ENCODE assay signal across 11 cellular contexts in the genomic region with DNA sequence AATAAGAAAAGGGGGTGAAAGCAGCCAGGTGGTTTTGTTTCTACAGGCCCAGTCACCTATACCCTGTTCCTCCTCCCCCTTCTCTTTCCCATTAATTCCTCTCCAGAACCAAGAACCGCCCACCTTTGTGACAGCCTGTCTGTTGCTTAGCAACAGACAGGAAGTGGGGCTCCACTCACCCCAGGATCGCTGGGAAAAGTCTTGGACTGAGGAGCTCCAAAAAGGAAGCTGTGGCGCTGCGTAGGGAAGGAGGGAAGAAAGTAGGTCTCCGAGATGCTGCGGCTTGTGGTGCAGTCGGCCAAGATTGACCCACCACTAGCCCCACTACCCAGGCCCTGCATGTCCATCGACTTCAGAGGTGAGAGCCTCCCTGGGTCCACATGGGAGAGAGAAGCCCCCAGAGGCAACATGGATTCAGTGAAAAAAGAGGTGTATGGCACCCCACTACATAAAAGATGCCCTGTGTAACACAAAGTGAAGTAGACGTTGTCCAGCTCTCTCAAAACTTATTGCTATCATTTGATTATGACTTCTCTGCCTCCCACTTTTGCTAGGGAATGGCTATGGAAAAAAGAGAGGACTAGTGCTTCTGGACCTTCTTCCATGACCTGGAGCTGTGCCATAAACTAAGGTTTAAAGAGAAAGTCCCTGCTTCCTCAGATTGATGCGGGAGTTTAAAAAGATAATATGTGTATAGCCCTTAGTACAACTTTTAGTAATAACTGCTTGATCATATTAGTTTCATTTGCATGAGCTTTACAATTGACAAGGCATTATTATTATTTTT. TPM values are rescaled to one million over a fixed set of nuclear protein-coding genes. Genes with fewer than 3 reads are reported as not detected.
A peak's percentile ranks its signal among the peaks of the same experiment; 100 is the strongest.
DNase-seq lines count a peak whose midpoint lies in the region.
"Had no signal": no experiment of that assay in that cellular context is flagged by ENCODE, and none has a peak within 500 bp of the region (broad histone marks: within the 10 kb centered on the region; RNA-seq: fewer than 3 reads in every experiment).

A gene (plus strand): TSS at position 201 of the 787 bp plus-strand sequence. CDS start 73 bp downstream, at position 274.

- H3K9me3 Mint-ChIP-seq in activated CD4-positive, alpha-beta T cell treated with anti-CD3 and anti-CD28 coated beads, Interleukin-2, amount 10 ng/mL, durations not matched to agents 7 days and 5 days, result no peaks in the 10 kb centered on the region
- H3K9me3 Mint-ChIP-seq: naive thymus-derived CD4-positive, alpha-beta T cell had no signal

- no peak within 1 kb of the TSS for H3K27ac Mint-ChIP-seq in activated CD4-positive, alpha-beta T cell treated with anti-CD3 and anti-CD28 coated beads, Interleukin-2, amount 10 ng/mL, durations not matched to agents 7 days and 5 days
- H3K27ac Mint-ChIP-seq: naive thymus-derived CD4-positive, alpha-beta T cell had no signal

- no peaks in the 10 kb centered on the region for H3K9me3 ChIP-seq in skeletal muscle satellite cell (replicated peaks; ENCODE audit: low read length)

- DNase-seq in DMS 273 (lab: John Stamatoyannopoulos, UW; ENCODE audit: unreplicated experiment), result peak; percentile 62
- DNase-seq in DMS 273 treated with DMSO at 0.1 percent for 48 hours (lab: John Stamatoyannopoulos, UW), result no peak
- DNase-seq in amygdala (lab: John Stamatoyannopoulos, UW), result peak in 34 of 56 donors; percentile 4 to 69 (median 38)
- DNase-seq in iPS DF 4.7 (ENCODE audit: extremely low read depth, low spot score), result peak; percentile 41
- DNase-seq in CD1c-positive myeloid dendritic cell (ENCODE audit: extremely low spot score), result no peak
- no peak for DNase-seq in NCI-H187 treated with DMSO at 0.1 percent for 48 hours (lab: John Stamatoyannopoulos, UW)
- no peak for DNase-seq in activated CD4-positive, alpha-beta T cell treated with anti-CD3 and anti-CD28 coated beads, Interleukin-2, amount 10 ng/mL, durations not matched to agents 7 days and 5 days
- DNase-seq: activated CD8-positive, alpha-beta memory T cell treated with anti-CD3 and anti-CD28 coated beads, Interleukin-2, amount 50 U/mL, for 4 hours; naive thymus-derived CD4-positive, alpha-beta T cell; NCI-H1048 had no signal

- CTCF ChIA-PET in activated CD4-positive, alpha-beta T cell treated with anti-CD3 and anti-CD28 coated beads, Interleukin-2, amount 10 ng/mL, durations not matched to agents 7 days and 5 days (lab: Charles Lee), result no interaction called here

- POLR2A ChIA-PET in activated CD4-positive, alpha-beta T cell treated with anti-CD3 and anti-CD28 coated beads, Interleukin-2, amount 10 ng/mL, durations not matched to agents 7 days and 5 days (lab: Charles Lee), result no interaction called here

- peaks cover 4% of the 10 kb centered on the region for H3K4me1 ChIP-seq in skeletal muscle satellite cell (ENCODE audit: control insufficient read depth, insufficient read depth, low read length)

- H3K4me3 ChIP-seq in skeletal muscle satellite cell (ENCODE audit: low read length), result peak within 1 kb of the TSS; percentile 11

- no peaks in the 10 kb centered on the region for H3K27me3 ChIP-seq in skeletal muscle satellite cell (ENCODE audit: control insufficient read depth, insufficient read depth, low read length)

- peak within 1 kb of the TSS; percentile 51 for H3K4me2 ChIP-seq in skeletal muscle satellite cell (ENCODE audit: low read length)

- H3K9ac ChIP-seq in skeletal muscle satellite cell (ENCODE audit: low read depth, low read length), result no peak within 1 kb of the TSS

- H3K36me3 Mint-ChIP-seq in activated CD4-positive, alpha-beta T cell treated with anti-CD3 and anti-CD28 coated beads, Interleukin-2, amount 10 ng/mL, durations not matched to agents 7 days and 5 days (ENCODE audit: low read depth), result no peaks in the 10 kb centered on the region
- H3K36me3 Mint-ChIP-seq: naive thymus-derived CD4-positive, alpha-beta T cell had no signal

- H3K27me3 Mint-ChIP-seq in activated CD4-positive, alpha-beta T cell treated with anti-CD3 and anti-CD28 coated beads, Interleukin-2, amount 10 ng/mL, durations not matched to agents 7 days and 5 days, result peaks cover 9% of the 10 kb centered on the region

- no peaks in the 10 kb centered on the region for H3K36me3 ChIP-seq in skeletal muscle satellite cell (ENCODE audit: insufficient read depth, low read length)

- no peak within 1 kb of the TSS for H3K4me3 Mint-ChIP-seq in activated CD4-positive, alpha-beta T cell treated with anti-CD3 and anti-CD28 coated beads, Interleukin-2, amount 10 ng/mL, durations not matched to agents 7 days and 5 days

- peaks cover 6% of the 10 kb centered on the region for H3K4me1 Mint-ChIP-seq in activated CD4-positive, alpha-beta T cell treated with anti-CD3 and anti-CD28 coated beads, Interleukin-2, amount 10 ng/mL, durations not matched to agents 7 days and 5 days

RNA-seq across cellular contexts. Expression of the gene that starts here (rescaled TPM):
- 0.22 and 0.25 TPM in 2 replicates for total RNA-seq in skeletal muscle satellite cell (2012; rRNA removed)
- total RNA-seq in activated CD4-positive, alpha-beta T cell treated with anti-CD3 and anti-CD28 coated beads, Interleukin-2, amount 10 ng/mL, durations not matched to agents 7 days and 5 days, result not detected
- total RNA-seq: naive thymus-derived CD4-positive, alpha-beta T cell had no signal

Comparison
In these comparisons a context has a peak if more than half of its experiments do, and no peak if none do; other contexts are left out.
1. DNase-seq: peak in DMS 273 (single experiment), amygdala (34 of 56) and iPS DF 4.7 (single experiment); none in DMS 273 treated with DMSO at 0.1 percent for 48 hours (single experiment), CD1c-positive myeloid dendritic cell (single experiment), NCI-H187 treated with DMSO at 0.1 percent for 48 hours (single experiment) and activated CD4-positive, alpha-beta T cell treated with anti-CD3 and anti-CD28 coated beads, Interleukin-2, amount 10 ng/mL, durations not matched to agents 7 days and 5 days (single experiment).